19 cellular contexts compared by ENCODE assay signal in the genomic region with DNA sequence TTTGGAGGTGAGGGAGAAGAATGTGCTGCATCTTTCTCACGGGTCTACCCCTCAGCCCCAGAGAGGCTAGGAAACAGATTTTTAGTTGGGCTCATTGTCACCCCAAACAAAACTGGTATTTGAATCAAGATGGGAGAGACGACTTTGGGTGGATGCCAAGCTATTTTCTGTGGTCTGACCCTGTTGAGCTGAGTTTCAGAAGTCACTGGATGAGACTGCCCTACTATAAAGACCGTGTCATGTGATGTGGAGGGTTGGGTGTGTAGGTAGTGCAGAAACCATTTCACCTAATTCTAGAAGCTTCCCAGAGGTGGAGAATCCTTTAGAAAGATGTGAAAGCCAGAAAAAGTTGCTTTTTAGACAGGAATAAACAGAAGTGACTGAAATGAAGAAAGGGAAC.
A peak's percentile ranks its signal among the peaks of the same experiment; 100 is the strongest.
DNase-seq lines count a peak whose midpoint lies in the region; ATAC-seq, FAIRE-seq and TF ChIP-seq lines count a peak whose summit lies in the region.
"Had no signal": no experiment of that assay in that cellular context is flagged by ENCODE, and none has a peak within 500 bp of the region (broad histone marks: within the 10 kb centered on the region; RNA-seq: fewer than 3 reads in every experiment).

No MANE protein-coding gene starts in this region.

- H3K27ac ChIP-seq in GM12878 (ENCODE audit: control insufficient read depth, insufficient read depth) (no peak overlapping the region), stomach (no peak overlapping the region)
- H3K27ac ChIP-seq: GM23248 had no signal

- no peaks in the 10 kb centered on the region for H3K27me3 Mint-ChIP-seq in nephron progenitor cell (ENCODE audit: low read depth, poor library complexity)
- H3K27me3 Mint-ChIP-seq: B cell; CD4-positive, alpha-beta T cell had no signal

- H3K4me1 Mint-ChIP-seq in nephron progenitor cell: peaks cover 22% of the 10 kb centered on the region

- RAD21 ChIA-PET in GM12878 (lab: Charles Lee; ENCODE audit: unreplicated experiment): interaction anchor here (1.3 kb wide), 1 partner anchor 63 kb away, joined by 3 read pairs; no protein-coding TSS in a partner anchor

- CTCF ChIA-PET in GM12878 (lab: Yijun Ruan, JAX): interaction anchor here (1.2 to 2.0 kb wide), 3 partner anchors 8 to 598 kb away, joined by 3 to 4 read pairs (median 3); no protein-coding TSS in a partner anchor

- WGBS in GM12878 (ENCODE audit: insufficient coverage, insufficient replicate concordance, low lambda C conversion rate, missing lambda C conversion rate): 65% methylated on average over 3 of the region's 3 CpGs
- 68 to 77% (median 70%) methylated on average over 3 of the region's 3 CpGs for WGBS in stomach, 5 donors

- intact Hi-C loops in GM12878 (cut with micrococcal nuclease; ENCODE audit: unreplicated experiment) (no loop called here), stomach (cut with DNase I; ENCODE audit: low total_unique reads) (no loop called here)

- no peaks in the 10 kb centered on the region for H3K9me3 ChIP-seq in GM12878 (replicated peaks; ENCODE audit: control insufficient read depth, insufficient read depth, low read length)
- no peaks in the 10 kb centered on the region for H3K9me3 ChIP-seq in stomach

- DNase-seq in EH (ENCODE audit: low read depth) (peak; percentile 3), HTR-8/SVneo (ENCODE audit: insufficient read length, low spot score) (no peak), GM12878 (ENCODE audit: low read depth, low spot score) (no peak), nephron progenitor cell (no peak), stomach (no peak), NCI-H526 treated with DMSO at 0.1 percent for 48 hours (lab: John Stamatoyannopoulos, UW) (no peak), DMS79 (lab: John Stamatoyannopoulos, UW) (no peak)
- DNase-seq: C1 segment of cervical spinal cord; Calu3; CD4-positive, alpha-beta T cell; DMS 273 treated with DMSO at 0.1 percent for 48 hours; EL; GM23248; IMR-90 had no signal

- SMC1A ChIA-PET in GM12878 (lab: Charles Lee; ENCODE audit: uncharacterized antibody, unreplicated experiment): interaction anchor here (1.0 to 1.6 kb wide), 3 partner anchors 10 to 60 kb away, joined by 3 to 4 read pairs (median 4); a partner anchor contains a TSS

- H3K27me3 ChIP-seq in GM12878 (replicated peaks in 1 of 2; ENCODE audit: control insufficient read depth in 2 of 2, insufficient read depth in 2 of 2, low read length in 1 of 2): no peaks in the 10 kb centered on the region
- no peaks in the 10 kb centered on the region for H3K27me3 ChIP-seq in stomach

- H2AFZ ChIP-seq in GM12878 (ENCODE audit: control insufficient read depth, low read depth, low read length): no peak overlapping the region
- H2AFZ ChIP-seq: GM23248 had no signal

- H3K4me3 ChIP-seq in GM12878 (no peak overlapping the region), stomach (no peak overlapping the region)
- H3K4me3 ChIP-seq: GM23248 had no signal

- TF ChIP-seq POLR2A in GM12878 (IDR thresholded peaks at IDR 0.05; ENCODE audit: low read depth, low read length): no peak
- no peak for TF ChIP-seq POLR2A in stomach (IDR thresholded peaks at IDR 0.05)

- POLR2A ChIA-PET in GM12878 (lab: Charles Lee): no interaction called here

- BruUV-seq in GM12878 (replicated peaks; lab: Mats Ljungman, UMichigan): no TSS peak

- H3K4me1 ChIP-seq in GM12878 (ENCODE audit: control insufficient read depth, insufficient read depth, low read length) (peaks cover 5% of the 10 kb centered on the region; the same call in 1 of the 2 replicates), stomach (no peaks in the 10 kb centered on the region)

- H4K20me1 ChIP-seq in GM12878 (ENCODE audit: control insufficient read depth, insufficient read depth): no peaks in the 10 kb centered on the region; the same call in 1 of the 2 replicates

- H3K79me2 ChIP-seq in GM12878 (ENCODE audit: control insufficient read depth, insufficient read depth, low read length): no peaks in the 10 kb centered on the region

- FAIRE-seq in HTR-8/SVneo (lab: Jason Lieb, UNC): peak; percentile 86
- no peak for FAIRE-seq in GM12878 (lab: Jason Lieb, UNC)
- FAIRE-seq: A204.1, G401.6, H54 had no signal

- no peak overlapping the region for H3K4me2 ChIP-seq in GM12878 (ENCODE audit: control insufficient read depth, insufficient read depth)

- peaks cover 3% of the 10 kb centered on the region for H3K36me3 Mint-ChIP-seq in nephron progenitor cell (ENCODE audit: low read depth)

- no peak for TF ChIP-seq CTCF in GM12878 (IDR thresholded peaks at IDR 0.05 in 2 of 3, conservative IDR thresholded peaks at IDR 0.05 in 1 of 3; ENCODE audit: control insufficient read depth in 2 of 3, extremely low read depth in 1 of 3, insufficient read depth in 1 of 3, low read depth in 3 of 3, low read length in 3 of 3)
- no peak for TF ChIP-seq CTCF in nephron progenitor cell (IDR thresholded peaks at IDR 0.05)
- no peak for TF ChIP-seq CTCF in stomach (IDR thresholded peaks at IDR 0.05)

- no peaks in the 10 kb centered on the region for H3K9me3 Mint-ChIP-seq in nephron progenitor cell
- H3K9me3 Mint-ChIP-seq: CD4-positive, alpha-beta T cell had no signal

- peak; percentile 43; the same call in 2 of the 3 replicates for ATAC-seq in GM12878
- ATAC-seq: HCT116 had no signal

- H3K27ac Mint-ChIP-seq in nephron progenitor cell: peak overlapping the region; percentile 21
- H3K27ac Mint-ChIP-seq: B cell; CD4-positive, alpha-beta T cell had no signal

- H3K9ac ChIP-seq in GM12878 (ENCODE audit: control insufficient read depth, insufficient read depth, low read length): no peak overlapping the region
- H3K9ac ChIP-seq: GM23248 had no signal

- H3K36me3 ChIP-seq in GM12878 (ENCODE audit: control insufficient read depth in 2 of 2, insufficient read depth in 2 of 2, low read length in 1 of 2): no peaks in the 10 kb centered on the region
- peaks cover 0 to 35% (median 22%) of the 10 kb centered on the region in 4 donors for H3K36me3 ChIP-seq in stomach

- H3K4me3 Mint-ChIP-seq in nephron progenitor cell: no peak overlapping the region
- H3K4me3 Mint-ChIP-seq: B cell; CD4-positive, alpha-beta T cell had no signal

- in situ Hi-C loops in GM12878 (cut with MboI): no loop called here

- TF ChIP-seq EP300 in GM12878 (IDR thresholded peaks at IDR 0.05; ENCODE audit: borderline replicate concordance in 1 of 2, control insufficient read depth in 1 of 2, low read depth in 2 of 2, low read length in 2 of 2) (no peak), stomach (IDR thresholded peaks at IDR 0.05) (no peak)

- TF ChIP-seq RAD21 in GM12878 (IDR thresholded peaks at IDR 0.05; ENCODE audit: insufficient read depth, low read depth, low read length): no peak

TF ChIP-seq in GM12878, 131 proteins besides CTCF, POLR2A, EP300 and RAD21:
- TF ChIP-seq, protein P1, sequence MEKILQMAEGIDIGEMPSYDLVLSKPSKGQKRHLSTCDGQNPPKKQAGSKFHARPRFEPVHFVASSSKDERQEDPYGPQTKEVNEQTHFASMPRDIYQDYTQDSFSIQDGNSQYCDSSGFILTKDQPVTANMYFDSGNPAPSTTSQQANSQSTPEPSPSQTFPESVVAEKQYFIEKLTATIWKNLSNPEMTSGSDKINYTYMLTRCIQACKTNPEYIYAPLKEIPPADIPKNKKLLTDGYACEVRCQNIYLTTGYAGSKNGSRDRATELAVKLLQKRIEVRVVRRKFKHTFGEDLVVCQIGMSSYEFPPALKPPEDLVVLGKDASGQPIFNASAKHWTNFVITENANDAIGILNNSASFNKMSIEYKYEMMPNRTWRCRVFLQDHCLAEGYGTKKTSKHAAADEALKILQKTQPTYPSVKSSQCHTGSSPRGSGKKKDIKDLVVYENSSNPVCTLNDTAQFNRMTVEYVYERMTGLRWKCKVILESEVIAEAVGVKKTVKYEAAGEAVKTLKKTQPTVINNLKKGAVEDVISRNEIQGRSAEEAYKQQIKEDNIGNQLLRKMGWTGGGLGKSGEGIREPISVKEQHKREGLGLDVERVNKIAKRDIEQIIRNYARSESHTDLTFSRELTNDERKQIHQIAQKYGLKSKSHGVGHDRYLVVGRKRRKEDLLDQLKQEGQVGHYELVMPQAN (conservative IDR thresholded peaks at IDR 0.05): no peak
- no peak for TF ChIP-seq FOXK2 (IDR thresholded peaks at IDR 0.05)
- TF ChIP-seq, protein P2, sequence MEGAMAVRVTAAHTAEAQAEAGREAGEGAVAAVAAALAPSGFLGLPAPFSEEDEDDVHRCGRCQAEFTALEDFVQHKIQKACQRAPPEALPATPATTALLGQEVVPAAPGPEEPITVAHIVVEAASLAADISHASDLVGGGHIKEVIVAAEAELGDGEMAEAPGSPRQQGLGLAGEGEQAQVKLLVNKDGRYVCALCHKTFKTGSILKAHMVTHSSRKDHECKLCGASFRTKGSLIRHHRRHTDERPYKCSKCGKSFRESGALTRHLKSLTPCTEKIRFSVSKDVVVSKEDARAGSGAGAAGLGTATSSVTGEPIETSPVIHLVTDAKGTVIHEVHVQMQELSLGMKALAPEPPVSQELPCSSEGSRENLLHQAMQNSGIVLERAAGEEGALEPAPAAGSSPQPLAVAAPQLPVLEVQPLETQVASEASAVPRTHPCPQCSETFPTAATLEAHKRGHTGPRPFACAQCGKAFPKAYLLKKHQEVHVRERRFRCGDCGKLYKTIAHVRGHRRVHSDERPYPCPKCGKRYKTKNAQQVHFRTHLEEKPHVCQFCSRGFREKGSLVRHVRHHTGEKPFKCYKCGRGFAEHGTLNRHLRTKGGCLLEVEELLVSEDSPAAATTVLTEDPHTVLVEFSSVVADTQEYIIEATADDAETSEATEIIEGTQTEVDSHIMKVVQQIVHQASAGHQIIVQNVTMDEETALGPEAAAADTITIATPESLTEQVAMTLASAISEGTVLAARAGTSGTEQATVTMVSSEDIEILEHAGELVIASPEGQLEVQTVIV (IDR thresholded peaks at IDR 0.05; ENCODE audit: borderline replicate concordance, partially characterized antibody): no peak
- no peak for TF ChIP-seq CBFB (IDR thresholded peaks at IDR 0.05; ENCODE audit: low read depth)
- TF ChIP-seq DPF2 (IDR thresholded peaks at IDR 0.05): no peak
